24 cellular contexts compared by ENCODE assay signal in genomic region chr20:41580384-41580783, GRCh38.
"Had no signal": no experiment of that assay in that cellular context is flagged by ENCODE, and none has a peak within 500 bp of the region (broad histone marks: within the 10 kb centered on the region; RNA-seq: fewer than 3 reads in every experiment).

No MANE protein-coding gene starts in this region.

- H3K4me1 ChIP-seq: colonic mucosa had no signal

- H3K27me3 ChIP-seq: colonic mucosa, gastrocnemius medialis, ovary, sigmoid colon, spleen, suprapubic skin, vagina had no signal

- H3K9me3 Mint-ChIP-seq: natural killer cell had no signal

- H3K27ac ChIP-seq: colonic mucosa, epithelial cell of prostate, gastrocnemius medialis, lower lobe of right lung, ovary, spleen, suprapubic skin, vagina had no signal

- H3K9me3 ChIP-seq: colonic mucosa, gastrocnemius medialis, lower lobe of right lung, ovary, sigmoid colon, suprapubic skin, vagina had no signal

- H3K4me3 Mint-ChIP-seq: dendritic cell treated with granulocyte-macrophage colony-stimulating factor and Interleukin-4, amounts not matched to agents 40 ng/mL and 50 ng/mL, for 4 days; endodermal cell; natural killer cell; stimulated activated naive CD8-positive, alpha-beta T cell treated with anti-CD3 and anti-CD28 coated beads, Interleukin-15, amount 100 ng/mL, for 72 hours had no signal

- DNase-seq: colonic mucosa; effector CD8-positive, alpha-beta T cell; endodermal cell; foreskin fibroblast; gastrocnemius medialis; head of caudate nucleus; kidney glomerular epithelial cell; left colon; left ventricle myocardium superior; lower lobe of right lung; natural killer cell; occipital lobe; ovary; sigmoid colon; spleen; stimulated activated naive CD4-positive, alpha-beta T cell; stimulated activated naive CD8-positive, alpha-beta T cell treated with anti-CD3 and anti-CD28 coated beads, Interleukin-15, amount 100 ng/mL, for 72 hours; trophoblast cell had no signal

- H3K4me3 ChIP-seq: colonic mucosa, gastrocnemius medialis, lower lobe of right lung, ovary, sigmoid colon, spleen, suprapubic skin, vagina had no signal

- ATAC-seq: esophagus mucosa; gastrocnemius medialis; left colon; left ventricle myocardium superior; lower lobe of right lung; natural killer cell; stimulated activated naive CD8-positive, alpha-beta T cell treated with anti-CD3 and anti-CD28 coated beads, Interleukin-15, amount 100 ng/mL, for 72 hours had no signal

- H3K36me3 ChIP-seq: colonic mucosa, gastrocnemius medialis, lower lobe of right lung, ovary, sigmoid colon, suprapubic skin, vagina had no signal

- H3K27me3 Mint-ChIP-seq: dendritic cell treated with granulocyte-macrophage colony-stimulating factor and Interleukin-4, amounts not matched to agents 40 ng/mL and 50 ng/mL, for 4 days; stimulated activated naive CD8-positive, alpha-beta T cell treated with anti-CD3 and anti-CD28 coated beads, Interleukin-15, amount 100 ng/mL, for 72 hours had no signal

- H3K36me3 Mint-ChIP-seq: natural killer cell had no signal

- H3K27ac Mint-ChIP-seq: dendritic cell treated with granulocyte-macrophage colony-stimulating factor and Interleukin-4, amounts not matched to agents 40 ng/mL and 50 ng/mL, for 4 days; endodermal cell; natural killer cell; stimulated activated naive CD8-positive, alpha-beta T cell treated with anti-CD3 and anti-CD28 coated beads, Interleukin-15, amount 100 ng/mL, for 72 hours had no signal

- FAIRE-seq: islet of Langerhans had no signal
